In the genomic region with DNA sequence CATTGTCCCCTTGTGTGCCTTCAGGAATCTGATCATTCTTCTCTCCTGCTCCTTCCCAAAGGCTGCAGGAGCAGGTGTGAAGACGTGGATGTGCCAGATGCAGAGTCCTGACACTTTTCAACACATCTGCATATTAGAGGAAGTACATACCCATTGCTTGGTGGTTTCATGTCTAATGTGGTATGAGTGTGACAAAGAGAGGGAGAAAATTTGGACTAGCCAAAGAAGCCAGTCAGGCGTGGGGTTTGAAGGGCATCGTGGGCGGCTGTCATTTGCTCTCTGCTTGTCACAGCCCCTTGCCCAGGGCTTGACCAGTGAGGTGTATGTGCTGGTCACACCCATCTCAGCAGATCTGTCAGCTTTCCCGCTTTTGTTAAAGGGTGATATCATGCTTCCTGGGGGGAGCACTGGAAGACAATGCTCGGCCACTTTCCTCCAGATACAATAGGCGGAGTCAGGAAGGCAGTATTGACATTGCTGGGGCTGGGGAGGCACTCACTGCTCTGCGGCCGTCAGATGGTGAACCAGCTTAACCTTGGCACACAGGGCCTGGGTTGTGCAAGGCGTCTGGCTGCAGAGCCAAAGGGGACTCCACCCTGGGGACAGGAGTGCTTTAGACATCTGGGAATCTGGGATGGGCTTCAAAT, we compare ENCODE assay signal across 8 cellular contexts. TPM values are rescaled to one million over a fixed set of nuclear protein-coding genes. Genes with fewer than 3 reads are reported as not detected.
DNase-seq lines count a peak whose midpoint lies in the region; ATAC-seq and TF ChIP-seq lines count a peak whose summit lies in the region.

No MANE protein-coding gene starts in this region.

- DNase-seq in HS-5 (ENCODE audit: low read depth) (peak; percentile 50), SJSA1 (ENCODE audit: low read depth in 1 of 2, low spot score in 2 of 2) (peak; percentile 29 to 42), left ventricle myocardium inferior (peak; percentile 81), NOMO-1 treated with DMSO at 0.1 percent for 48 hours (lab: John Stamatoyannopoulos, UW; ENCODE audit: unreplicated experiment) (no peak), BE2C (no peak), activated T-cell treated with anti-CD3 and anti-CD28 coated beads for 4 hours (no peak)

- intact Hi-C loops in left ventricle myocardium inferior (cut with micrococcal nuclease) = no loop called here

- H3K27ac ChIP-seq in SJSA1 = no peak overlapping the region
- H3K27ac ChIP-seq in left ventricle myocardium inferior (replicated peaks) = peak overlapping the region; percentile 86

- TF ChIP-seq CTCF in left ventricle myocardium inferior (IDR thresholded peaks at IDR 0.05; ENCODE audit: borderline replicate concordance) (no peak), BE2C (IDR thresholded peaks at IDR 0.05; ENCODE audit: low read depth, low read length) (no peak)

- H3K36me3 ChIP-seq in SJSA1 (no peaks in the 10 kb centered on the region), left ventricle myocardium inferior (no peaks in the 10 kb centered on the region), skeletal muscle satellite cell (ENCODE audit: insufficient read depth, low read length) (no peaks in the 10 kb centered on the region), BE2C (no peaks in the 10 kb centered on the region)

- H3K4me2 ChIP-seq in skeletal muscle satellite cell (ENCODE audit: low read length) = peak overlapping the region; percentile 32

- H3K27me3 ChIP-seq in SJSA1 (replicated peaks) (no peaks in the 10 kb centered on the region), left ventricle myocardium inferior (ENCODE audit: low read depth) (no peaks in the 10 kb centered on the region), skeletal muscle satellite cell (ENCODE audit: control insufficient read depth, insufficient read depth, low read length) (no peaks in the 10 kb centered on the region), BE2C (no peaks in the 10 kb centered on the region; the same call in 1 of the 2 replicates)

- H3K4me1 ChIP-seq in SJSA1 (replicated peaks) = peaks cover 19% of the 10 kb centered on the region
- peaks cover 67% of the 10 kb centered on the region for H3K4me1 ChIP-seq in left ventricle myocardium inferior
- peaks cover 23% of the 10 kb centered on the region for H3K4me1 ChIP-seq in skeletal muscle satellite cell (ENCODE audit: control insufficient read depth, insufficient read depth, low read length)
- no peaks in the 10 kb centered on the region for H3K4me1 ChIP-seq in BE2C

- H3K4me3 ChIP-seq in SJSA1 = no peak overlapping the region
- H3K4me3 ChIP-seq in left ventricle myocardium inferior = no peak overlapping the region
- no peak overlapping the region for H3K4me3 ChIP-seq in skeletal muscle satellite cell (ENCODE audit: low read length)
- H3K4me3 ChIP-seq in BE2C (ENCODE audit: low read depth, low read length) = no peak overlapping the region

- H3K9me3 ChIP-seq in SJSA1 (replicated peaks) (no peaks in the 10 kb centered on the region), left ventricle myocardium inferior (replicated peaks) (no peaks in the 10 kb centered on the region), skeletal muscle satellite cell (replicated peaks; ENCODE audit: low read length) (no peaks in the 10 kb centered on the region), BE2C (no peaks in the 10 kb centered on the region; the same call in 1 of the 2 replicates)

- no peak for ATAC-seq in GM19467 (IDR thresholded peaks at IDR 0.05; ENCODE audit: unreplicated experiment)

- H3K9ac ChIP-seq in skeletal muscle satellite cell (ENCODE audit: low read depth, low read length) = no peak overlapping the region

RNA-seq across cellular contexts. Expression of a gene that starts 8.6 kb away (rescaled TPM):
- total RNA-seq in SJSA1 (2014; rRNA removed; shearing (Covaris generic)) = 3.2 and 4.0 TPM in 2 replicates
- total RNA-seq in left ventricle myocardium inferior = 21.7 TPM
- 0.76 and 3.5 TPM in 2 replicates for total RNA-seq in skeletal muscle satellite cell (2012; rRNA removed)
- polyA plus RNA-seq in BE2C (2012; ENCODE audit: insufficient read depth, insufficient read length, low read depth) = 0.28 TPM

Comparison
In these comparisons a context has a peak if more than half of its experiments do, and no peak if none do; other contexts are left out.
1. DNase-seq: peak in HS-5 (single experiment), SJSA1 (2 of 2) and left ventricle myocardium inferior (single experiment); none in NOMO-1 treated with DMSO at 0.1 percent for 48 hours (single experiment), BE2C (single experiment) and activated T-cell treated with anti-CD3 and anti-CD28 coated beads for 4 hours (single experiment).